ENCODE assay signal across 9 cellular contexts in the genomic region with DNA sequence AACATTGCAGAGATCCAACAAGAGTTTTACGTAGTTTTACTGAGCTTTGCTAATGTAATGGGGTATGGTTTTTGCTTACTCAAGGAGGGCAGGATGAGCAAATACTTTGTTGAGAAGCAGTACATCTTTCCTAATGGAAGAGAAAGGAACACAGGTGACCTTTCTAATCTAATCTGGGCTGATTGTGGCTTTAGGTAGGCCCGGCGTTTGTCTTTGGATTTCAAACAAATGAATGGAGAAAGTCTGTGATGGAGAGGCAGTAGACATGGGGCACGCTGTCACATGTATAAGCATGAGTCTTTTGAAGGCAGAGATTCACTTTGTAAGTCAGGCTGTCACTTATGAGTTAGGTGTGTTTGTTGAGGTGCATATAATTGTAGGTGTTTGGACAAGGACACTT. TPM values are rescaled to one million over a fixed set of nuclear protein-coding genes. Genes with fewer than 3 reads are reported as not detected.
A peak's percentile ranks its signal among the peaks of the same experiment; 100 is the strongest.
DNase-seq lines count a peak whose midpoint lies in the region; ATAC-seq and TF ChIP-seq lines count a peak whose summit lies in the region.
"Had no signal": no experiment of that assay in that cellular context is flagged by ENCODE, and none has a peak within 500 bp of the region (broad histone marks: within the 10 kb centered on the region; RNA-seq: fewer than 3 reads in every experiment).

No MANE protein-coding gene starts in this region.

- no peak for ATAC-seq in activated T-cell treated with anti-CD3 and anti-CD28 coated beads, Interleukin-2, amount 50 U/mL, for 4 hours
- no peak for ATAC-seq in left lung
- ATAC-seq in thoracic aorta (ENCODE audit: insufficient number of reproducible peaks, low FRiP score, low read depth) = no peak
- ATAC-seq in aorta (ENCODE audit: low FRiP score) = no peak
- no peak for ATAC-seq in GM21390 (IDR thresholded peaks at IDR 0.05; ENCODE audit: unreplicated experiment)

- H3K4me3 ChIP-seq in left lung (peak overlapping the region in 1 of 2 donors; percentile 65), thoracic aorta (peak overlapping the region; percentile 76), aorta (ENCODE audit: low read length in 2 of 2) (peak overlapping the region in 1 of 2 donors; percentile 31)

- DNase-seq in activated T-cell treated with anti-CD3 and anti-CD28 coated beads, Interleukin-2, amount 50 U/mL, for 4 hours = no peak
- no peak for DNase-seq in activated T-cell treated with anti-CD3 and anti-CD28 coated beads, Interleukin-2, amount 50 U/mL, for 1 hour
- DNase-seq in amniotic epithelial cell (ENCODE audit: low read depth) = peak; percentile 20
- DNase-seq in left lung = no peak
- no peak for DNase-seq in thoracic aorta (ENCODE audit: low spot score)
- no peak for DNase-seq in stimulated activated CD4-positive, alpha-beta T cell treated with anti-CD3 and anti-CD28 coated beads, Interleukin-4, amount 100 ng/mL, for 4 hours
- no peak for DNase-seq in aorta
- DNase-seq: NCI-H1092 treated with DMSO at 0.1 percent for 48 hours had no signal

- H3K36me3 ChIP-seq in left lung (peaks cover 0 to 9% of the 10 kb centered on the region in 2 donors), thoracic aorta (no peaks in the 10 kb centered on the region), aorta (ENCODE audit: control insufficient read depth in 1 of 2, insufficient read depth in 2 of 2, low read length in 1 of 2) (no peaks in the 10 kb centered on the region)

- H3K27me3 ChIP-seq in left lung = no peaks in the 10 kb centered on the region
- no peaks in the 10 kb centered on the region for H3K27me3 ChIP-seq in thoracic aorta (replicated peaks; ENCODE audit: insufficient read depth)
- H3K27me3 ChIP-seq in aorta (ENCODE audit: control insufficient read depth in 1 of 2, insufficient read depth in 2 of 2, low read length in 1 of 2) = no peaks in the 10 kb centered on the region

- H3K4me1 Mint-ChIP-seq in activated T-cell treated with anti-CD3 and anti-CD28 coated beads, Interleukin-2, amount 50 U/mL, for 4 hours (ENCODE audit: low read depth) = peaks cover 39% of the 10 kb centered on the region

- peaks cover 6% of the 10 kb centered on the region for H3K36me3 Mint-ChIP-seq in activated T-cell treated with anti-CD3 and anti-CD28 coated beads, Interleukin-2, amount 50 U/mL, for 4 hours (ENCODE audit: insufficient read depth)

- H3K27me3 Mint-ChIP-seq in activated T-cell treated with anti-CD3 and anti-CD28 coated beads, Interleukin-2, amount 50 U/mL, for 4 hours (ENCODE audit: low read depth) = no peaks in the 10 kb centered on the region

- peak overlapping the region; percentile 81 to 85 for H3K27ac ChIP-seq in left lung
- peak overlapping the region; percentile 20 to 71 for H3K27ac ChIP-seq in thoracic aorta
- H3K27ac ChIP-seq in aorta (ENCODE audit: low read depth in 1 of 2, low read length in 2 of 2) = peak overlapping the region in 1 of 2 donors; percentile 39

- peaks cover 0 to 63% of the 10 kb centered on the region in 2 donors for H3K4me1 ChIP-seq in left lung
- H3K4me1 ChIP-seq in thoracic aorta (ENCODE audit: control insufficient read depth in 1 of 2, low read depth in 2 of 2) = peaks cover 16 to 43% of the 10 kb centered on the region in 2 donors
- no peaks in the 10 kb centered on the region for H3K4me1 ChIP-seq in aorta (ENCODE audit: control insufficient read depth in 1 of 2, insufficient read depth in 2 of 2, low read length in 2 of 2)

- H3K9me3 Mint-ChIP-seq in activated T-cell treated with anti-CD3 and anti-CD28 coated beads, Interleukin-2, amount 50 U/mL, for 4 hours = no peaks in the 10 kb centered on the region

- peak overlapping the region; percentile 88 for H3K4me3 Mint-ChIP-seq in activated T-cell treated with anti-CD3 and anti-CD28 coated beads, Interleukin-2, amount 50 U/mL, for 4 hours

- no peak for TF ChIP-seq CTCF in left lung (IDR thresholded peaks at IDR 0.05)
- TF ChIP-seq CTCF in thoracic aorta (IDR thresholded peaks at IDR 0.05) = no peak

- H3K9me3 ChIP-seq in left lung = no peaks in the 10 kb centered on the region
- no peaks in the 10 kb centered on the region for H3K9me3 ChIP-seq in thoracic aorta
- H3K9me3 ChIP-seq in aorta (ENCODE audit: control insufficient read depth, low read length) = no peaks in the 10 kb centered on the region

- intact Hi-C loops in left lung (cut with DNase I) = no loop called here
- intact Hi-C loops in aorta (cut with DNase I) = loop anchor here in 1 of 2 donors (10.0 kb wide), 1 partner anchor 71 kb away; the partner anchor contains the start of gene DDI2

- 18 to 20% methylated on average over 4 of the region's 4 CpGs for WGBS in aorta, 2 donors

RNA-seq across cellular contexts. Expression of gene PLEKHM2, which starts 1.7 kb away (rescaled TPM):
- total RNA-seq in activated T-cell treated with anti-CD3 and anti-CD28 coated beads, Interleukin-2, amount 50 U/mL, for 4 hours = 10 to 100 TPM; 58.1 to 67.5 (median 62.1) TPM
- 10 to 100 TPM; 72.9 to 86.8 TPM for total RNA-seq in left lung
- 10 to 100 TPM; 53.7 to 74.6 TPM for total RNA-seq in thoracic aorta
- total RNA-seq in aorta = 10 to 100 TPM; 81.4 to 81.7 TPM
- polyA plus RNA-seq in aorta = 10 to 100 TPM; 23.9 to 67.6 TPM

RNA-seq across cellular contexts. Expression of gene SLC25A34, which starts 50.2 kb away (rescaled TPM):
- total RNA-seq in activated T-cell treated with anti-CD3 and anti-CD28 coated beads, Interleukin-2, amount 50 U/mL, for 4 hours = 1 to 10 TPM; 1.1 to 2.8 (median 1.4) TPM
- total RNA-seq in left lung (1 to 10 TPM; 1.4 to 2.6 TPM), thoracic aorta (1 to 10 TPM; 2.4 to 7.5 TPM), aorta (1 to 10 TPM; 2.5 to 4.3 TPM)
- polyA plus RNA-seq in aorta = 1 to 10 TPM; 5.6 to 9.8 TPM

RNA-seq across cellular contexts. Expression of gene TMEM82, which starts 56.5 kb away (rescaled TPM):
- not detected for total RNA-seq in activated T-cell treated with anti-CD3 and anti-CD28 coated beads, Interleukin-2, amount 50 U/mL, for 4 hours
- total RNA-seq in left lung (not detected), thoracic aorta (not detected), aorta (not detected)
- 1 to 10 TPM in 1 of 2 donors, not detected in 1; 5.8 TPM for polyA plus RNA-seq in aorta
